Comparison of ENCODE assay signal across 11 cellular contexts in genomic region chr1:41795205-41795762, GRCh38.
DNase-seq lines count a peak whose midpoint lies in the region; ATAC-seq, FAIRE-seq and TF ChIP-seq lines count a peak whose summit lies in the region.
"Had no signal": no experiment of that assay in that cellular context is flagged by ENCODE, and none has a peak within 500 bp of the region (broad histone marks: within the 10 kb centered on the region; RNA-seq: fewer than 3 reads in every experiment).

No MANE protein-coding gene starts in this region.

- H3K36me3 ChIP-seq in heart right ventricle: no peaks in the 10 kb centered on the region
- H3K36me3 ChIP-seq: thoracic aorta had no signal

- H3K4me3 ChIP-seq in heart right ventricle: no peak overlapping the region
- H3K4me3 ChIP-seq in fibroblast of pulmonary artery (replicated peaks; ENCODE audit: low read depth, low read length): no peak overlapping the region
- H3K4me3 ChIP-seq: thoracic aorta had no signal

- in situ Hi-C loops in SK-MEL-5 (cut with HindIII; ENCODE audit: low pct_unique_long_range_greater_than_20kb, low sequenced_read_pairs): no loop called here

- H3K9me3 ChIP-seq in heart right ventricle: peaks cover 0 to 3% (median 0%) of the 10 kb centered on the region in 11 donors
- H3K9me3 ChIP-seq: thoracic aorta had no signal

- 84 to 89% methylated on average over 5 of the region's 5 CpGs for WGBS in heart right ventricle, 2 donors

- no peaks in the 10 kb centered on the region for H3K27me3 ChIP-seq in heart right ventricle

- TF ChIP-seq CTCF in heart right ventricle (IDR thresholded peaks at IDR 0.05) (peak in 8 of 9 donors; percentile 5 to 54 (median 39)), fibroblast of pulmonary artery (IDR thresholded peaks at IDR 0.05; ENCODE audit: low read length, missing control alignments) (peak; percentile 61)

- DNase-seq in heart right ventricle: no peak
- DNase-seq in left ventricle myocardium superior: no peak
- peak; percentile 57 for DNase-seq in SK-MEL-5 (ENCODE audit: low read depth, low spot score)
- DNase-seq in fibroblast of pulmonary artery (ENCODE audit: low read depth): peak; percentile 70
- DNase-seq in urothelium cell line (ENCODE audit: low spot score): peak; percentile 45
- DNase-seq: NCI-H2227 treated with DMSO at 0.1 percent for 48 hours had no signal

- no peak for FAIRE-seq in urothelium cell line (lab: Jason Lieb, UNC)

- ATAC-seq in heart right ventricle (no peak), left ventricle myocardium superior (no peak), GM18873 (IDR thresholded peaks at IDR 0.05; ENCODE audit: low FRiP score, unreplicated experiment) (no peak), GM21737 (IDR thresholded peaks at IDR 0.05; ENCODE audit: unreplicated experiment) (no peak), GM18907 (IDR thresholded peaks at IDR 0.05; ENCODE audit: unreplicated experiment) (no peak)
- ATAC-seq: activated CD4-positive, CD25-positive, alpha-beta regulatory T cell treated with anti-CD3 and anti-CD28 coated beads, Interleukin-2, amount 50 U/mL, for 24 hours had no signal

- H3K27ac ChIP-seq in heart right ventricle: no peak overlapping the region
- H3K27ac ChIP-seq: thoracic aorta had no signal

- peaks cover 0 to 28% (median 2%) of the 10 kb centered on the region in 9 donors for H3K4me1 ChIP-seq in heart right ventricle

- intact Hi-C loops in heart right ventricle (cut with DNase I): loop anchor here in 7 of 10 donors (1.0 to 10.0 kb wide), 5 partner anchors 218 to 223 kb away; no protein-coding TSS in a partner anchor
- intact Hi-C loops in left ventricle myocardium superior (cut with micrococcal nuclease): loop anchor here (10.0 kb wide), 1 partner anchor 220 kb away; no protein-coding TSS in a partner anchor

Comparison
In these comparisons a context has a peak if more than half of its experiments do, and no peak if none do; other contexts are left out.
1. DNase-seq: peak in SK-MEL-5 (single experiment), fibroblast of pulmonary artery (single experiment) and urothelium cell line (single experiment); none in heart right ventricle (0 of 2) and left ventricle myocardium superior (single experiment).